Comparison of ENCODE assay signal across 2 cellular contexts in the genomic region with DNA sequence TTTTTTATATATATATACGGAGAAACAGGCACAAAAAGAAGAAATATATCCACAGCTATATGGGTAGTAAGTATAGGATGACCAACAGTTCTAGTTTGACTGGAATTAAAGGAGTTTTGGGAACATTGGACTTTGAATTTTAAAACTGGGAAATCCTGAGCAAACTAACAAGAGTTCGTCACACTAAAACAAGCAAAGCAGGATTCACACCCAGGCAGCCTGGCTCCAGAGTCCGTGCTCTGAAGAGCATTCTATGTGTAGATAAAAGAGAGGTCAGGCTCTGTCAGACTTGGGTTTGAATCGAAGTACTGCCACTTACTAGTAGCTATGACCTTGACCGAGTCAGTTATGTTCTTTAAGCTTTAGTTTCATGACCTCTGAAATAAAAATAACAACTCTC.
TF ChIP-seq lines count a peak whose summit lies in the region.

No MANE protein-coding gene starts in this region.

TF ChIP-seq in liver, 16 proteins besides CTCF, POLR2A, EP300 and RAD21 (continued from another document):
- TF ChIP-seq, protein P1, sequence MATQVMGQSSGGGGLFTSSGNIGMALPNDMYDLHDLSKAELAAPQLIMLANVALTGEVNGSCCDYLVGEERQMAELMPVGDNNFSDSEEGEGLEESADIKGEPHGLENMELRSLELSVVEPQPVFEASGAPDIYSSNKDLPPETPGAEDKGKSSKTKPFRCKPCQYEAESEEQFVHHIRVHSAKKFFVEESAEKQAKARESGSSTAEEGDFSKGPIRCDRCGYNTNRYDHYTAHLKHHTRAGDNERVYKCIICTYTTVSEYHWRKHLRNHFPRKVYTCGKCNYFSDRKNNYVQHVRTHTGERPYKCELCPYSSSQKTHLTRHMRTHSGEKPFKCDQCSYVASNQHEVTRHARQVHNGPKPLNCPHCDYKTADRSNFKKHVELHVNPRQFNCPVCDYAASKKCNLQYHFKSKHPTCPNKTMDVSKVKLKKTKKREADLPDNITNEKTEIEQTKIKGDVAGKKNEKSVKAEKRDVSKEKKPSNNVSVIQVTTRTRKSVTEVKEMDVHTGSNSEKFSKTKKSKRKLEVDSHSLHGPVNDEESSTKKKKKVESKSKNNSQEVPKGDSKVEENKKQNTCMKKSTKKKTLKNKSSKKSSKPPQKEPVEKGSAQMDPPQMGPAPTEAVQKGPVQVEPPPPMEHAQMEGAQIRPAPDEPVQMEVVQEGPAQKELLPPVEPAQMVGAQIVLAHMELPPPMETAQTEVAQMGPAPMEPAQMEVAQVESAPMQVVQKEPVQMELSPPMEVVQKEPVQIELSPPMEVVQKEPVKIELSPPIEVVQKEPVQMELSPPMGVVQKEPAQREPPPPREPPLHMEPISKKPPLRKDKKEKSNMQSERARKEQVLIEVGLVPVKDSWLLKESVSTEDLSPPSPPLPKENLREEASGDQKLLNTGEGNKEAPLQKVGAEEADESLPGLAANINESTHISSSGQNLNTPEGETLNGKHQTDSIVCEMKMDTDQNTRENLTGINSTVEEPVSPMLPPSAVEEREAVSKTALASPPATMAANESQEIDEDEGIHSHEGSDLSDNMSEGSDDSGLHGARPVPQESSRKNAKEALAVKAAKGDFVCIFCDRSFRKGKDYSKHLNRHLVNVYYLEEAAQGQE (IDR thresholded peaks at IDR 0.05): no peak
- no peak for TF ChIP-seq YY1 (IDR thresholded peaks at IDR 0.05)
- no peak for TF ChIP-seq ZBTB33 (IDR thresholded peaks at IDR 0.05)
- TF ChIP-seq FOXA1 (IDR thresholded peaks at IDR 0.05): no peak
- TF ChIP-seq HNF4A (conservative IDR thresholded peaks at IDR 0.05): peak; percentile 59 to 85
- TF ChIP-seq NR2F2 (IDR thresholded peaks at IDR 0.05): no peak
- TF ChIP-seq SP1 (IDR thresholded peaks at IDR 0.05): peak; percentile 39
- peak in 1 of 2 donors; percentile 43 for TF ChIP-seq JUND (IDR thresholded peaks at IDR 0.05)
- TF ChIP-seq EGR1 (IDR thresholded peaks at IDR 0.05; ENCODE audit: low read depth in 2 of 2): no peak
- no peak for TF ChIP-seq GABPA (IDR thresholded peaks at IDR 0.05 in 1 of 2, conservative IDR thresholded peaks at IDR 0.05 in 1 of 2)
- no peak for TF ChIP-seq HNF4G (IDR thresholded peaks at IDR 0.05)

TF ChIP-seq in HepG2, 621 proteins besides CTCF, POLR2A, EP300 and RAD21 (continued from another document):
- no peak for TF ChIP-seq AKNA (CRISPR knock-in tag; IDR thresholded peaks at IDR 0.05; ENCODE audit: borderline replicate concordance)
- no peak for TF ChIP-seq ZNF572 (CRISPR knock-in tag; IDR thresholded peaks at IDR 0.05)
- no peak for TF ChIP-seq KLF16 (CRISPR knock-in tag; IDR thresholded peaks at IDR 0.05)
- no peak for TF ChIP-seq ZNF574 (CRISPR knock-in tag; IDR thresholded peaks at IDR 0.05)
- TF ChIP-seq ZNF761 (CRISPR knock-in tag; conservative IDR thresholded peaks at IDR 0.05): no peak
- TF ChIP-seq, protein P2, sequence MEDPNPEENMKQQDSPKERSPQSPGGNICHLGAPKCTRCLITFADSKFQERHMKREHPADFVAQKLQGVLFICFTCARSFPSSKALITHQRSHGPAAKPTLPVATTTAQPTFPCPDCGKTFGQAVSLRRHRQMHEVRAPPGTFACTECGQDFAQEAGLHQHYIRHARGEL (CRISPR knock-in tag; IDR thresholded peaks at IDR 0.05): no peak
- no peak for TF ChIP-seq PITX1 (CRISPR knock-in tag; IDR thresholded peaks at IDR 0.05)
